Comparison of ENCODE assay signal across 8 cellular contexts in genomic region chr1:121020350-121021236, GRCh38.
DNase-seq lines count a peak whose midpoint lies in the region; TF ChIP-seq lines count a peak whose summit lies in the region.
"Not testable (repeated sequence)": the region's sequence is repeated elsewhere in the genome, so short reads cannot be mapped to it uniquely, and the experiment has no call there.

No MANE protein-coding gene starts in this region.

- not testable (repeated sequence) for TF ChIP-seq EP300 in transverse colon (IDR thresholded peaks at IDR 0.05; ENCODE audit: low read depth)

- not testable (repeated sequence) for H3K27me3 Mint-ChIP-seq in activated T-helper 2 cell treated with anti-CD3 and anti-CD28 coated beads, Interferon-gamma antibody, Interleukin-2, Interleukin-4, amounts not matched to agents 10 μg/mL and 5 μg/mL and 100 μg/mL, durations not matched to agents 14 hours and 24 hours and 36 hours (ENCODE audit: low read depth); endothelial cell (ENCODE audit: unreplicated experiment); progenitor cell of endocrine pancreas

- not testable (repeated sequence) for H3K27me3 ChIP-seq in transverse colon

- not testable (repeated sequence) for H3K36me3 ChIP-seq in transverse colon

- WGBS in transverse colon (ENCODE audit: low coverage in 1 of 2), 2 donors, result 44% methylated on average over 29 of the region's 37 CpGs; no CpG with 5 or more reads in 1 of the 2 donors

- peak overlapping the region; percentile 47 for H3K4me3 Mint-ChIP-seq in activated T-helper 2 cell treated with anti-CD3 and anti-CD28 coated beads, Interferon-gamma antibody, Interleukin-2, Interleukin-4, amounts not matched to agents 10 μg/mL and 5 μg/mL and 100 μg/mL, durations not matched to agents 14 hours and 24 hours and 36 hours (ENCODE audit: low read depth)
- H3K4me3 Mint-ChIP-seq in endothelial cell (ENCODE audit: unreplicated experiment) (peak overlapping the region; percentile 79), progenitor cell of endocrine pancreas (ENCODE audit: low read depth) (peak overlapping the region; percentile 70)

- TF ChIP-seq CTCF in endothelial cell (IDR thresholded peaks at IDR 0.05; ENCODE audit: unreplicated experiment); progenitor cell of endocrine pancreas (IDR thresholded peaks at IDR 0.05; ENCODE audit: unreplicated experiment); transverse colon (IDR thresholded peaks at IDR 0.05): not testable (repeated sequence)

- H3K36me3 Mint-ChIP-seq in activated T-helper 2 cell treated with anti-CD3 and anti-CD28 coated beads, Interferon-gamma antibody, Interleukin-2, Interleukin-4, amounts not matched to agents 10 μg/mL and 5 μg/mL and 100 μg/mL, durations not matched to agents 14 hours and 24 hours and 36 hours (ENCODE audit: low read depth); endothelial cell (ENCODE audit: low read depth, unreplicated experiment); progenitor cell of endocrine pancreas (ENCODE audit: insufficient read depth): not testable (repeated sequence)

- DNase-seq in ELR (ENCODE audit: low read depth), result peak; percentile 61
- DNase-seq in NCI-H1694 treated with DMSO at 0.1 percent for 48 hours (lab: John Stamatoyannopoulos, UW), result peak; percentile 22
- DNase-seq in SW480 (ENCODE audit: low spot score), result peak; percentile 35
- peak; percentile 42 for DNase-seq in activated T-helper 2 cell treated with anti-CD3 and anti-CD28 coated beads, Interferon-gamma antibody, Interleukin-2, Interleukin-4, amounts not matched to agents 10 μg/mL and 5 μg/mL and 100 μg/mL, durations not matched to agents 14 hours and 24 hours and 36 hours (ENCODE audit: low spot score)
- peak; percentile 74 for DNase-seq in endothelial cell (ENCODE audit: low spot score)
- peak; percentile 26 for DNase-seq in iris pigment epithelial cell (ENCODE audit: low read depth)
- DNase-seq in progenitor cell of endocrine pancreas (ENCODE audit: low spot score, unreplicated experiment), result peak; percentile 53
- DNase-seq in transverse colon, result peak; percentile 48

- H3K9me3 Mint-ChIP-seq in activated T-helper 2 cell treated with anti-CD3 and anti-CD28 coated beads, Interferon-gamma antibody, Interleukin-2, Interleukin-4, amounts not matched to agents 10 μg/mL and 5 μg/mL and 100 μg/mL, durations not matched to agents 14 hours and 24 hours and 36 hours; endothelial cell (ENCODE audit: unreplicated experiment); progenitor cell of endocrine pancreas (ENCODE audit: low read depth): not testable (repeated sequence)

- in situ Hi-C loops in transverse colon (cut with MboI; ENCODE audit: low pct_ligation_motif_present in 1 of 4, low pct_unique_long_range_greater_than_20kb in 1 of 4, low sequenced_read_pairs in 3 of 4), result not testable (repeated sequence)

- peak overlapping the region in 2 of 4 donors; percentile 27 to 36 for H3K4me3 ChIP-seq in transverse colon

- not testable (repeated sequence) for H3K9me3 ChIP-seq in transverse colon

- intact Hi-C loops in activated T-helper 2 cell treated with anti-CD3 and anti-CD28 coated beads, Interferon-gamma antibody, Interleukin-2, Interleukin-4, amounts not matched to agents 10 μg/mL and 5 μg/mL and 100 μg/mL, durations not matched to agents 14 hours and 24 hours and 36 hours (cut with micrococcal nuclease); transverse colon (cut with DNase I; ENCODE audit: low total_unique reads): not testable (repeated sequence)

- H3K27ac ChIP-seq in transverse colon, result not testable (repeated sequence)

- H3K4me1 Mint-ChIP-seq in activated T-helper 2 cell treated with anti-CD3 and anti-CD28 coated beads, Interferon-gamma antibody, Interleukin-2, Interleukin-4, amounts not matched to agents 10 μg/mL and 5 μg/mL and 100 μg/mL, durations not matched to agents 14 hours and 24 hours and 36 hours (ENCODE audit: low read depth); endothelial cell (ENCODE audit: unreplicated experiment); progenitor cell of endocrine pancreas (ENCODE audit: low read depth): not testable (repeated sequence)

- not testable (repeated sequence) for TF ChIP-seq POLR2A in transverse colon (IDR thresholded peaks at IDR 0.05)

- not testable (repeated sequence) for H3K4me1 ChIP-seq in transverse colon

- H3K27ac Mint-ChIP-seq in activated T-helper 2 cell treated with anti-CD3 and anti-CD28 coated beads, Interferon-gamma antibody, Interleukin-2, Interleukin-4, amounts not matched to agents 10 μg/mL and 5 μg/mL and 100 μg/mL, durations not matched to agents 14 hours and 24 hours and 36 hours, result not testable (repeated sequence)
- H3K27ac Mint-ChIP-seq in endothelial cell (ENCODE audit: unreplicated experiment) (peak overlapping the region; percentile 75), progenitor cell of endocrine pancreas (peak overlapping the region; percentile 96)

Comparison
In these comparisons a context has a peak if more than half of its experiments do, and no peak if none do; other contexts are left out.
1. DNase-seq: peak in every context shown above with its lines; median percentile 74 in endothelial cell; 61 in ELR; 53 in progenitor cell of endocrine pancreas; 48 in transverse colon; 42 in activated T-helper 2 cell treated with anti-CD3 and anti-CD28 coated beads, Interferon-gamma antibody, Interleukin-2, Interleukin-4, amounts not matched to agents 10 μg/mL and 5 μg/mL and 100 μg/mL, durations not matched to agents 14 hours and 24 hours and 36 hours; 35 in SW480; 26 in iris pigment epithelial cell; 22 in NCI-H1694 treated with DMSO at 0.1 percent for 48 hours.